8 cellular contexts compared by ENCODE assay signal in genomic region chr6:27719039-27719438, GRCh38.
DNase-seq lines count a peak whose midpoint lies in the region; FAIRE-seq and TF ChIP-seq lines count a peak whose summit lies in the region.
"Not testable (repeated sequence)": the region's sequence is repeated elsewhere in the genome, so short reads cannot be mapped to it uniquely, and the experiment has no call there.

No MANE protein-coding gene starts in this region.

- POLR2A ChIA-PET in HEK293 (lab: Yijun Ruan, JAX): not testable (repeated sequence)

- peak overlapping the region; percentile 7 for H3K4me3 ChIP-seq in BE2C (ENCODE audit: low read depth, low read length)
- H3K4me3 ChIP-seq in HEK293 (ENCODE audit: low read depth, low read length); brain microvascular endothelial cell (ENCODE audit: low read depth, low read length); kidney epithelial cell (ENCODE audit: low read depth, low read length): not testable (repeated sequence)

- H3K27me3 ChIP-seq in BE2C; brain microvascular endothelial cell (replicated peaks); kidney epithelial cell (ENCODE audit: control insufficient read depth, insufficient read depth, low read length): not testable (repeated sequence)

- CTCF ChIA-PET in HEK293 (lab: Yijun Ruan, JAX): interaction anchor here (0.6 to 2.0 kb wide), 3 partner anchors 33 to 77 kb away, joined by 3 to 7 read pairs (median 6); no protein-coding TSS in a partner anchor

- H3K36me3 ChIP-seq in BE2C; HEK293 (ENCODE audit: control insufficient read depth in 2 of 2, insufficient read depth in 1 of 2, low read length in 2 of 2); brain microvascular endothelial cell (replicated peaks); kidney epithelial cell (ENCODE audit: control insufficient read depth, insufficient read depth, low read length): not testable (repeated sequence)

- not testable (repeated sequence) for H3K9me3 ChIP-seq in BE2C; HEK293 (ENCODE audit: control insufficient read depth, insufficient read depth, low read depth, low read length)

- TF ChIP-seq CTCF in BE2C (IDR thresholded peaks at IDR 0.05; ENCODE audit: low read depth, low read length); HEK293 (tag by site-specific recombination; IDR thresholded peaks at IDR 0.05); brain microvascular endothelial cell (IDR thresholded peaks at IDR 0.05; ENCODE audit: low read depth, low read length, missing control alignments); kidney epithelial cell (IDR thresholded peaks at IDR 0.05; ENCODE audit: insufficient read depth, low read length, poor library complexity, severe bottlenecking): not testable (repeated sequence)

- DNase-seq in BE2C: not testable (repeated sequence)
- DNase-seq in RCC 7860 (ENCODE audit: low spot score) (peak; percentile 30), brain microvascular endothelial cell (peak; percentile 16), kidney epithelial cell (ENCODE audit: low read depth) (peak; percentile 31)
- peak; percentile 22 to 33 for DNase-seq in activated CD4-positive, alpha-beta T cell treated with anti-CD3 and anti-CD28 coated beads, Interleukin-2, amount 50 U/mL, for 48 hours
- DNase-seq in activated naive CD4-positive, alpha-beta T cell treated with Interleukin-2 at 50 U/mL for 16 hours: peak; percentile 18
- DNase-seq in stimulated activated CD4-positive, alpha-beta T cell treated with anti-CD3 and anti-CD28 coated beads, Interleukin-4, amount 100 ng/mL, for 24 hours: peak; percentile 27

- FAIRE-seq in RCC 7860 (lab: Jason Lieb, UNC): peak; percentile 23

- in situ Hi-C loops in brain microvascular endothelial cell (cut with HindIII; ENCODE audit: low pct_ligation_motif_present, low sequenced_read_pairs): not testable (repeated sequence)

- H3K4me1 ChIP-seq in BE2C; HEK293 (ENCODE audit: control insufficient read depth, insufficient read depth, low read length): not testable (repeated sequence)

- not testable (repeated sequence) for H3K27ac ChIP-seq in HEK293 (ENCODE audit: extremely low read depth, low read depth, low read length); brain microvascular endothelial cell

TF ChIP-seq in HEK293, 187 proteins besides CTCF, POLR2A, EP300 and RAD21:
- 0 out of 2 replicates have a peak, but pooled peaks have one; percentile 18 for TF ChIP-seq PATZ1 (tag by site-specific recombination; IDR thresholded peaks at IDR 0.05)
